16 cellular contexts compared by ENCODE assay signal in the genomic region with DNA sequence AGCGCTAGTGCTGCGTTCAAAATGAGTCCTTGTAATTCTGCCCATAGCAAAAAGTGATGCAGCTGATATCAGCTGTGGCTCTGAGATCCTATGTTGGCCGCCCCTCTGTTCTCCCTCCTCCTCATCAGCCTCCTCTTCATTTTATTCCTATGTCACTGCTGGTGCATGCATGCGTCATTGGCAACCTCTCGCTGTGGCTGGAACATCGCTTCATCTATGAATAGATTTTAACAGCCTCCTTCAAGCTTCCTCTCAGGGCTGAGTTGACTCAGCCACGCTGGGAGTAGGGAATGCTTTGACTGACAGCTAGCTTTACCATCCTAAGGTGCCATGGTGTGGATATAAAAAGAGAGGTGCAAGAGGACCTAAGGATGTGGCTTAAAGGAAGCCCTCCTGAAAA.
DNase-seq lines count a peak whose midpoint lies in the region; ATAC-seq, FAIRE-seq and TF ChIP-seq lines count a peak whose summit lies in the region.
"Had no signal": no experiment of that assay in that cellular context is flagged by ENCODE, and none has a peak within 500 bp of the region (broad histone marks: within the 10 kb centered on the region; RNA-seq: fewer than 3 reads in every experiment).

No MANE protein-coding gene starts in this region.

- no peak overlapping the region for H2AFZ ChIP-seq in HepG2 (ENCODE audit: low read length)

- intact Hi-C loops in head of caudate nucleus (cut with DNase I), result no loop called here
- intact Hi-C loops in HepG2 (cut with micrococcal nuclease; ENCODE audit: unreplicated experiment), result no loop called here

- no peak overlapping the region for H3K27ac ChIP-seq in HepG2 (ENCODE audit: extremely low read length, insufficient read depth, low read length)
- H3K27ac ChIP-seq: esophagus muscularis mucosa, neutrophil, VCaP had no signal

- H4K20me1 ChIP-seq in HepG2 (ENCODE audit: insufficient read depth, low read length), result no peaks in the 10 kb centered on the region

- H3K4me2 ChIP-seq in HepG2 (ENCODE audit: low read depth, low read length), result no peak overlapping the region

- in situ Hi-C loops in HepG2 (cut with HindIII; ENCODE audit: extremely low pct_ligation_motif_present, low pct_unique_long_range_greater_than_20kb), result no loop called here

- no peaks in the 10 kb centered on the region for H3K4me1 ChIP-seq in HepG2 (ENCODE audit: insufficient read depth, low read length)

- TF ChIP-seq EP300 in HepG2 (IDR thresholded peaks at IDR 0.05; ENCODE audit: low read depth in 2 of 2, low read length in 2 of 2) (no peak), HepG2 (CRISPR knock-in tag; IDR thresholded peaks at IDR 0.05; ENCODE audit: borderline replicate concordance) (no peak)

- DNase-seq in GM04504 (ENCODE audit: low read depth) (peak; percentile 48), SHP77 (lab: John Stamatoyannopoulos, UW) (peak; percentile 68 to 75), head of caudate nucleus (peak; percentile 39 to 94 (median 75)), retina (peak; percentile 65), activated gamma-delta T cell (lab: John Stamatoyannopoulos, UW) (no peak), HepG2 (ENCODE audit: low spot score) (no peak), NCI-H446 treated with DMSO at 0.1 percent for 48 hours (lab: John Stamatoyannopoulos, UW) (no peak)
- DNase-seq: activated T-cell treated with anti-CD3 and anti-CD28 coated beads for 4 hours, left colon, SIG-M5 had no signal

- POLR2A ChIA-PET in HepG2 (lab: Yijun Ruan, JAX), result no interaction called here

- no peaks in the 10 kb centered on the region for H3K9me3 ChIP-seq in HepG2 (ENCODE audit: low read length)
- H3K9me3 ChIP-seq: esophagus muscularis mucosa, neutrophil had no signal

- ATAC-seq in HG03354 (IDR thresholded peaks at IDR 0.05; ENCODE audit: poor library complexity, severe bottlenecking, unreplicated experiment), result no peak
- no peak for ATAC-seq in HepG2
- ATAC-seq: left colon; stimulated activated memory B cell treated with anti-CD40 and anti-IgM and Interleukin-4, amounts not matched to agents 10 μg/mL and 1 μg/mL and 100 μg/mL, for 72 hours had no signal

- FAIRE-seq in HepG2 (lab: Jason Lieb, UNC), result no peak
- FAIRE-seq: GM12878 had no signal

- no peak overlapping the region for H3K9ac ChIP-seq in HepG2 (ENCODE audit: insufficient read depth, low read depth, low read length)

- H3K4me3 ChIP-seq in HepG2 (replicated peaks in 1 of 3; ENCODE audit: insufficient read depth in 1 of 3, low read depth in 2 of 3, low read length in 3 of 3), result no peak overlapping the region
- H3K4me3 ChIP-seq: esophagus muscularis mucosa, GM12878 had no signal

- CTCF ChIA-PET in HepG2 (lab: Yijun Ruan, JAX; ENCODE audit: low intra/inter-chr PET ratio, low total read pairs), result no interaction called here

- no peak for TF ChIP-seq POLR2A in HepG2 (IDR thresholded peaks at IDR 0.05; ENCODE audit: insufficient read depth in 1 of 2, low read depth in 2 of 2, low read length in 2 of 2)

- no TSS peak for BruUV-seq in HepG2 (replicated peaks; lab: Mats Ljungman, UMichigan)

- 24% methylated on average over 7 of the region's 7 CpGs for WGBS in HepG2 (ENCODE audit: low lambda C conversion rate)

- no peak for TF ChIP-seq CTCF in HepG2 (CRISPR knock-in tag; IDR thresholded peaks at IDR 0.05)

- no peaks in the 10 kb centered on the region for H3K27me3 ChIP-seq in HepG2 (ENCODE audit: control insufficient read depth in 1 of 2, insufficient read depth in 2 of 2, low read length in 2 of 2)
- H3K27me3 ChIP-seq: esophagus muscularis mucosa, neutrophil had no signal

- TF ChIP-seq RAD21 in HepG2 (CRISPR knock-in tag; IDR thresholded peaks at IDR 0.05), result no peak

- no peaks in the 10 kb centered on the region for H3K36me3 ChIP-seq in HepG2 (replicated peaks in 1 of 2; ENCODE audit: control insufficient read depth in 1 of 2, insufficient read depth in 2 of 2, low read length in 2 of 2)
- H3K36me3 ChIP-seq: esophagus muscularis mucosa, neutrophil had no signal

- no peaks in the 10 kb centered on the region for H3K79me2 ChIP-seq in HepG2 (ENCODE audit: insufficient read depth, low read length)

TF ChIP-seq in HepG2, 621 proteins besides CTCF, POLR2A, EP300 and RAD21:
- TF ChIP-seq RFX1 (IDR thresholded peaks at IDR 0.05) (no peak), KDM5B (CRISPR knock-in tag; IDR thresholded peaks at IDR 0.05; ENCODE audit: borderline replicate concordance) (no peak), HOXA9 (CRISPR knock-in tag; IDR thresholded peaks at IDR 0.05; ENCODE audit: borderline replicate concordance) (no peak), MAFK (conservative IDR thresholded peaks at IDR 0.05 in 1 of 2, IDR thresholded peaks at IDR 0.05 in 1 of 2; ENCODE audit: low read length in 2 of 2) (no peak), ZNF383 (CRISPR knock-in tag; IDR thresholded peaks at IDR 0.05; ENCODE audit: borderline replicate concordance) (no peak), RCOR2 (CRISPR knock-in tag; IDR thresholded peaks at IDR 0.05) (no peak), ZNF644 (CRISPR knock-in tag; IDR thresholded peaks at IDR 0.05; ENCODE audit: low read depth) (no peak), NR2F2 (IDR thresholded peaks at IDR 0.05; ENCODE audit: borderline replicate concordance, low read depth) (no peak), PRDM4 (CRISPR knock-in tag; IDR thresholded peaks at IDR 0.05; ENCODE audit: borderline replicate concordance) (no peak), TP53 (CRISPR knock-in tag; conservative IDR thresholded peaks at IDR 0.05) (no peak), ZNF776 (CRISPR knock-in tag; IDR thresholded peaks at IDR 0.05) (no peak), SP140L (CRISPR knock-in tag; IDR thresholded peaks at IDR 0.05; ENCODE audit: borderline replicate concordance) (no peak), ZFY (CRISPR knock-in tag; IDR thresholded peaks at IDR 0.05) (no peak), ZBTB20 (CRISPR knock-in tag; IDR thresholded peaks at IDR 0.05; ENCODE audit: borderline replicate concordance, low read depth) (no peak), SOX6 (IDR thresholded peaks at IDR 0.05) (no peak), SOX6 (CRISPR knock-in tag; IDR thresholded peaks at IDR 0.05) (no peak), DR1 (CRISPR knock-in tag; IDR thresholded peaks at IDR 0.05) (no peak), NR2F6 (IDR thresholded peaks at IDR 0.05) (no peak), NR2F6 (CRISPR knock-in tag; IDR thresholded peaks at IDR 0.05) (no peak)
- TF ChIP-seq, protein P1, sequence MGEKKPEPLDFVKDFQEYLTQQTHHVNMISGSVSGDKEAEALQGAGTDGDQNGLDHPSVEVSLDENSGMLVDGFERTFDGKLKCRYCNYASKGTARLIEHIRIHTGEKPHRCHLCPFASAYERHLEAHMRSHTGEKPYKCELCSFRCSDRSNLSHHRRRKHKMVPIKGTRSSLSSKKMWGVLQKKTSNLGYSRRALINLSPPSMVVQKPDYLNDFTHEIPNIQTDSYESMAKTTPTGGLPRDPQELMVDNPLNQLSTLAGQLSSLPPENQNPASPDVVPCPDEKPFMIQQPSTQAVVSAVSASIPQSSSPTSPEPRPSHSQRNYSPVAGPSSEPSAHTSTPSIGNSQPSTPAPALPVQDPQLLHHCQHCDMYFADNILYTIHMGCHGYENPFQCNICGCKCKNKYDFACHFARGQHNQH (CRISPR knock-in tag; IDR thresholded peaks at IDR 0.05), result no peak
TF ChIP-seq in HepG2: peak in this region for 0.

Comparison
In these comparisons a context has a peak if more than half of its experiments do, and no peak if none do; other contexts are left out.
1. DNase-seq: peak in GM04504 (single experiment), SHP77 (2 of 2), head of caudate nucleus (42 of 42) and retina (single experiment); none in activated gamma-delta T cell (single experiment), HepG2 (single experiment) and NCI-H446 treated with DMSO at 0.1 percent for 48 hours (single experiment).